In the genomic region with DNA sequence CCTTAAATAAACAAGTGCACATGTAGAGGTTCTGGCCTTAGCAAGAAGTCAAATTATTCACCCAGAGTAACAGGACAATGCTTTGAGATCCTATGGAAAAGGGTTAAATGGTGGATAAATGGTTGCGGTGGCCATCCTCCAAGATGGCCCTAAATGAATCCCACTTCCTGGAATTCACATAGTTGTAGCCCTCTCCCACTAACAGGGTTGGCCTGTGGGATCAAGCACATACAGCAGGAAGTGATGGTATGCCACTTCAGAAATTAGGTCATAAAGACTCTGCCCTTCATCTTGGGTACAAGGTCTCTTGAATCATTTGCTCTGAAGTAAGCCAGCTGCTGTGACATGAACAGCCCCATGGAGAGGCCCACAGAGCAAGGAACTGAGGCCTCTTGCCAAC, we compare ENCODE assay signal across 21 cellular contexts. TPM values are rescaled to one million over a fixed set of nuclear protein-coding genes. Genes with fewer than 3 reads are reported as not detected.
A peak's percentile ranks its signal among the peaks of the same experiment; 100 is the strongest.
DNase-seq lines count a peak whose midpoint lies in the region; ATAC-seq and TF ChIP-seq lines count a peak whose summit lies in the region.
"Had no signal": no experiment of that assay in that cellular context is flagged by ENCODE, and none has a peak within 500 bp of the region (broad histone marks: within the 10 kb centered on the region; RNA-seq: fewer than 3 reads in every experiment).

No MANE protein-coding gene starts in this region.

- H3K27me3 Mint-ChIP-seq in activated T-cell treated with anti-CD3 and anti-CD28 coated beads, Interleukin-2, amount 50 U/mL, for 4 hours (ENCODE audit: low read depth), result no peaks in the 10 kb centered on the region
- H3K27me3 Mint-ChIP-seq in activated T-cell treated with anti-CD3 and anti-CD28 coated beads, Interleukin-2, amount 50 U/mL, for 24 hours, result no peaks in the 10 kb centered on the region
- no peaks in the 10 kb centered on the region for H3K27me3 Mint-ChIP-seq in T-cell
- peaks cover 0 to 6% (median 0%) of the 10 kb centered on the region in 5 donors for H3K27me3 Mint-ChIP-seq in naive thymus-derived CD4-positive, alpha-beta T cell

- H3K36me3 Mint-ChIP-seq in activated T-cell treated with anti-CD3 and anti-CD28 coated beads, Interleukin-2, amount 50 U/mL, for 4 hours (ENCODE audit: insufficient read depth), result peaks cover 20% of the 10 kb centered on the region
- peaks cover 56% of the 10 kb centered on the region for H3K36me3 Mint-ChIP-seq in activated T-cell treated with anti-CD3 and anti-CD28 coated beads, Interleukin-2, amount 50 U/mL, for 24 hours (ENCODE audit: low read depth)
- H3K36me3 Mint-ChIP-seq in T-cell, result peaks cover 36% of the 10 kb centered on the region
- H3K36me3 Mint-ChIP-seq in naive thymus-derived CD4-positive, alpha-beta T cell, result peaks cover 16 to 45% (median 27%) of the 10 kb centered on the region in 5 donors
- H3K36me3 Mint-ChIP-seq: CD14-positive monocyte had no signal

- intact Hi-C loops in naive thymus-derived CD4-positive, alpha-beta T cell (cut with micrococcal nuclease), result no loop called here
- intact Hi-C loops in testis (cut with DNase I; ENCODE audit: low total_unique reads), result no loop called here

- H3K36me3 ChIP-seq in naive thymus-derived CD4-positive, alpha-beta T cell (ENCODE audit: control insufficient read depth in 2 of 3, insufficient read depth in 3 of 3, low read length in 3 of 3), result peaks cover 0 to 3% (median 0%) of the 10 kb centered on the region in 3 experiments
- no peaks in the 10 kb centered on the region for H3K36me3 ChIP-seq in testis (ENCODE audit: low read depth, missing control alignments)

- POLR2A ChIA-PET in T-cell (lab: Charles Lee), result no interaction called here
- POLR2A ChIA-PET in naive thymus-derived CD4-positive, alpha-beta T cell (lab: Charles Lee), result no interaction called here

- H3K27ac ChIP-seq in naive thymus-derived CD4-positive, alpha-beta T cell (ENCODE audit: low read depth, low read length), result no peak overlapping the region
- peak overlapping the region; percentile 49 to 83 for H3K27ac ChIP-seq in testis

- H3K9me3 Mint-ChIP-seq in activated T-cell treated with anti-CD3 and anti-CD28 coated beads, Interleukin-2, amount 50 U/mL, for 4 hours, result no peaks in the 10 kb centered on the region
- H3K9me3 Mint-ChIP-seq in activated T-cell treated with anti-CD3 and anti-CD28 coated beads, Interleukin-2, amount 50 U/mL, for 24 hours, result peaks cover 15% of the 10 kb centered on the region
- peaks cover 0 to 5% (median 0%) of the 10 kb centered on the region in 3 donors for H3K9me3 Mint-ChIP-seq in T-cell
- peaks cover 0 to 24% (median 5%) of the 10 kb centered on the region in 11 donors for H3K9me3 Mint-ChIP-seq in naive thymus-derived CD4-positive, alpha-beta T cell

- no peak for DNase-seq in activated T-cell treated with anti-CD3 and anti-CD28 coated beads, Interleukin-2, amount 50 U/mL, for 4 hours
- no peak for DNase-seq in activated T-cell treated with anti-CD3 and anti-CD28 coated beads, Interleukin-2, amount 50 U/mL, for 24 hours
- DNase-seq in T-cell (no peak), testis (no peak), germinal center (ENCODE audit: low spot score) (no peak), iPS-NIHi11 (ENCODE audit: low spot score) (no peak)
- DNase-seq in naive thymus-derived CD4-positive, alpha-beta T cell, result no peak
- no peak for DNase-seq in stimulated activated CD4-positive, alpha-beta T cell treated with anti-CD3 and anti-CD28 coated beads, Interleukin-4, amount 100 ng/mL, for 1 hour
- DNase-seq: 8988T, Caco-2, KG1, MV-4-11, NCI-H187 treated with DMSO at 0.1 percent for 48 hours, NCI-H226, NCI-H524, NCI-H82, PC-3, RPMI8226, SHP77 treated with DMSO at 0.1 percent for 48 hours had no signal

- peaks cover 0 to 15% of the 10 kb centered on the region in 2 donors for H3K4me1 ChIP-seq in naive thymus-derived CD4-positive, alpha-beta T cell (ENCODE audit: control insufficient read depth in 2 of 2, insufficient read depth in 2 of 2, low read length in 2 of 2)
- no peaks in the 10 kb centered on the region for H3K4me1 ChIP-seq in testis
- H3K4me1 ChIP-seq: Caco-2 had no signal

- H3K4me1 Mint-ChIP-seq in activated T-cell treated with anti-CD3 and anti-CD28 coated beads, Interleukin-2, amount 50 U/mL, for 4 hours (ENCODE audit: low read depth), result peaks cover 8% of the 10 kb centered on the region
- H3K4me1 Mint-ChIP-seq in activated T-cell treated with anti-CD3 and anti-CD28 coated beads, Interleukin-2, amount 50 U/mL, for 24 hours (ENCODE audit: low read depth), result peaks cover 24% of the 10 kb centered on the region
- H3K4me1 Mint-ChIP-seq in T-cell, result peaks cover 17 to 23% (median 18%) of the 10 kb centered on the region in 3 donors
- peaks cover 9 to 36% (median 25%) of the 10 kb centered on the region in 7 donors for H3K4me1 Mint-ChIP-seq in naive thymus-derived CD4-positive, alpha-beta T cell

- H3K4me3 ChIP-seq in naive thymus-derived CD4-positive, alpha-beta T cell (ENCODE audit: low read length), result no peak overlapping the region
- H3K4me3 ChIP-seq in testis, result no peak overlapping the region

- WGBS in testis, 2 donors, result 43 to 88% methylated on average over 1 of the region's 1 CpG

- no peaks in the 10 kb centered on the region for H3K27me3 ChIP-seq in naive thymus-derived CD4-positive, alpha-beta T cell (ENCODE audit: control insufficient read depth in 2 of 2, insufficient read depth in 2 of 2, low read length in 2 of 2)
- no peaks in the 10 kb centered on the region for H3K27me3 ChIP-seq in testis

- peak overlapping the region; percentile 25 for H3K4me3 Mint-ChIP-seq in activated T-cell treated with anti-CD3 and anti-CD28 coated beads, Interleukin-2, amount 50 U/mL, for 4 hours
- no peak overlapping the region for H3K4me3 Mint-ChIP-seq in activated T-cell treated with anti-CD3 and anti-CD28 coated beads, Interleukin-2, amount 50 U/mL, for 24 hours
- peak overlapping the region in 2 of 3 donors; percentile 42 to 76 for H3K4me3 Mint-ChIP-seq in T-cell
- peak overlapping the region in 7 of 10 donors; percentile 18 to 82 (median 29) for H3K4me3 Mint-ChIP-seq in naive thymus-derived CD4-positive, alpha-beta T cell
- H3K4me3 Mint-ChIP-seq: CD14-positive monocyte had no signal

- no peak for ATAC-seq in activated T-cell treated with anti-CD3 and anti-CD28 coated beads, Interleukin-2, amount 50 U/mL, for 4 hours
- ATAC-seq in T-cell (replicated peaks in 1 of 4), result no peak
- ATAC-seq in naive thymus-derived CD4-positive, alpha-beta T cell, result no peak
- ATAC-seq: PC-3 had no signal

- no peak for TF ChIP-seq POLR2A in testis (IDR thresholded peaks at IDR 0.05)

- H3K9me3 ChIP-seq in naive thymus-derived CD4-positive, alpha-beta T cell (ENCODE audit: control insufficient read depth in 2 of 3, low read length in 3 of 3), result peaks cover 0 to 5% (median 0%) of the 10 kb centered on the region in 3 experiments
- no peaks in the 10 kb centered on the region for H3K9me3 ChIP-seq in testis

- no peak overlapping the region for H3K27ac Mint-ChIP-seq in activated T-cell treated with anti-CD3 and anti-CD28 coated beads, Interleukin-2, amount 50 U/mL, for 24 hours
- no peak overlapping the region for H3K27ac Mint-ChIP-seq in T-cell
- no peak overlapping the region for H3K27ac Mint-ChIP-seq in naive thymus-derived CD4-positive, alpha-beta T cell
- H3K27ac Mint-ChIP-seq: CD14-positive monocyte had no signal

- TF ChIP-seq CTCF in testis (IDR thresholded peaks at IDR 0.05), result no peak

- CTCF ChIA-PET in T-cell (lab: Charles Lee), result no interaction called here
- CTCF ChIA-PET in naive thymus-derived CD4-positive, alpha-beta T cell (lab: Charles Lee), result interaction anchor here (0.6 kb wide), 1 partner anchor 35 kb away, joined by 3 read pairs; no protein-coding TSS in a partner anchor

RNA-seq across cellular contexts. Expression of gene ZNF280B, which starts 1.8 kb away (rescaled TPM):
- 1 to 10 TPM; 2.4 to 3.7 (median 2.6) TPM for total RNA-seq in activated T-cell treated with anti-CD3 and anti-CD28 coated beads, Interleukin-2, amount 50 U/mL, for 4 hours
- total RNA-seq in T-cell (1 to 10 TPM; 1.8 to 2.1 (median 1.9) TPM), testis (10 to 100 TPM; 51.2 to 73.3 TPM)
- total RNA-seq in naive thymus-derived CD4-positive, alpha-beta T cell, result 1 to 10 TPM; 2.1 to 3.6 (median 2.2) TPM
- 1 to 10 TPM; 2.3 to 2.7 TPM for polyA plus RNA-seq in naive thymus-derived CD4-positive, alpha-beta T cell
- 22.8 TPM for polyA plus RNA-seq in testis (ENCODE audit: insufficient read depth, low read depth, low replicate concordance)
- polyA plus RNA-seq: CD14-positive monocyte had no signal

RNA-seq across cellular contexts. Expression of gene ZNF280A, which starts 13.3 kb away (rescaled TPM):
- total RNA-seq in activated T-cell treated with anti-CD3 and anti-CD28 coated beads, Interleukin-2, amount 50 U/mL, for 4 hours, result not detected
- total RNA-seq in T-cell, result not detected
- total RNA-seq in naive thymus-derived CD4-positive, alpha-beta T cell, result not detected
- not detected for polyA plus RNA-seq in naive thymus-derived CD4-positive, alpha-beta T cell
- total RNA-seq in testis, result 1 to 10 TPM in 1 of 2 donors, under 1 TPM in 1; 0.43 to 1.1 TPM
- 0.38 TPM for polyA plus RNA-seq in testis (ENCODE audit: insufficient read depth, low read depth, low replicate concordance)
- total RNA-seq: PC-3 had no signal
- polyA plus RNA-seq: AG04450, CD14-positive monocyte had no signal

RNA-seq across cellular contexts. Expression of gene PRAME, which starts 52.3 kb away (rescaled TPM):
- total RNA-seq in activated T-cell treated with anti-CD3 and anti-CD28 coated beads, Interleukin-2, amount 50 U/mL, for 4 hours, result 1 to 10 TPM in 2 of 3 donors, under 1 TPM in 1; 0.95 to 1.3 (median 1.2) TPM
- total RNA-seq in T-cell, result 1 to 10 TPM in 3 of 5 donors, not detected in 2; 1.7 to 2.7 (median 2.0) TPM
- not detected for total RNA-seq in naive thymus-derived CD4-positive, alpha-beta T cell
- polyA plus RNA-seq in naive thymus-derived CD4-positive, alpha-beta T cell, result not detected
- 100 to 1,000 TPM; 197 to 233 TPM for total RNA-seq in testis
- polyA plus RNA-seq in testis (ENCODE audit: insufficient read depth, low read depth, low replicate concordance), result 137 TPM
- total RNA-seq: Caco-2 had no signal
- polyA plus RNA-seq: CD14-positive monocyte had no signal

Comparison
In these comparisons a context has a peak if more than half of its experiments do, and no peak if none do; other contexts are left out.
1. RNA of gene ZNF280B, which starts 1.8 kb away (total RNA-seq): 51.2 to 73.3 TPM in testis; 2.4 to 3.7 TPM in activated T-cell treated with anti-CD3 and anti-CD28 coated beads, Interleukin-2, amount 50 U/mL, for 4 hours, 2.1 to 3.6 TPM in naive thymus-derived CD4-positive, alpha-beta T cell and 1.8 to 2.1 TPM in T-cell; every median in the first group is over 10 times any median in the second.
2. RNA of gene PRAME, which starts 52.3 kb away (total RNA-seq): 197 to 233 TPM in testis; 1.7 to 2.7 TPM in T-cell, 0.95 to 1.3 TPM in activated T-cell treated with anti-CD3 and anti-CD28 coated beads, Interleukin-2, amount 50 U/mL, for 4 hours and not detected in naive thymus-derived CD4-positive, alpha-beta T cell; every median in the first group is over 10 times any median in the second.